Comparison of ENCODE assay signal across 2 cellular contexts in genomic region chr3:8348076-8348475, GRCh38.
TF ChIP-seq lines count a peak whose summit lies in the region.

No MANE protein-coding gene starts in this region.

TF ChIP-seq in SK-N-SH treated with all-trans-retinoic acid at 6 μM for 48 hours, 23 proteins besides CTCF, POLR2A, EP300 and RAD21:
- TF ChIP-seq PATZ1 (CRISPR knock-in tag; IDR thresholded peaks at IDR 0.05; ENCODE audit: borderline replicate concordance) (no peak), RARB (CRISPR knock-in tag; IDR thresholded peaks at IDR 0.05) (no peak), CREB5 (CRISPR knock-in tag; IDR thresholded peaks at IDR 0.05; ENCODE audit: low read depth) (no peak), ZNF8 (CRISPR knock-in tag; IDR thresholded peaks at IDR 0.05) (peak; percentile 45; the same call in 1 of the 2 replicates), OSR1 (CRISPR knock-in tag; IDR thresholded peaks at IDR 0.05) (no peak), TCF4 (CRISPR knock-in tag; IDR thresholded peaks at IDR 0.05; ENCODE audit: borderline replicate concordance) (no peak), GLIS3 (CRISPR knock-in tag; IDR thresholded peaks at IDR 0.05) (no peak), TOX (CRISPR knock-in tag; IDR thresholded peaks at IDR 0.05; ENCODE audit: borderline replicate concordance) (no peak), ESRRG (CRISPR knock-in tag; IDR thresholded peaks at IDR 0.05) (no peak)
TF ChIP-seq in SK-N-SH treated with all-trans-retinoic acid at 6 μM for 48 hours: peak in this region for 1.

TF ChIP-seq in SK-N-SH, 30 proteins besides CTCF, POLR2A, EP300 and RAD21 (continued from another document):
- TF ChIP-seq POLR2AphosphoS5 (IDR thresholded peaks at IDR 0.05; ENCODE audit: low read depth, low read length) (no peak), NFIC (IDR thresholded peaks at IDR 0.05; ENCODE audit: borderline replicate concordance) (no peak), FOXM1 (IDR thresholded peaks at IDR 0.05; ENCODE audit: low read depth) (no peak), RCOR1 (IDR thresholded peaks at IDR 0.05; ENCODE audit: low read length) (no peak), TEAD4 (IDR thresholded peaks at IDR 0.05; ENCODE audit: borderline replicate concordance, insufficient read depth) (no peak), MAX (IDR thresholded peaks at IDR 0.05; ENCODE audit: low read depth) (no peak), IRF3 (IDR thresholded peaks at IDR 0.05; ENCODE audit: low read depth, low read length) (no peak), ELF1 (IDR thresholded peaks at IDR 0.05) (no peak), MEF2A (IDR thresholded peaks at IDR 0.05; ENCODE audit: borderline replicate concordance, low read depth) (no peak), NRF1 (IDR thresholded peaks at IDR 0.05; ENCODE audit: low read depth, low read length) (no peak), RXRA (IDR thresholded peaks at IDR 0.05; ENCODE audit: borderline replicate concordance, low read depth) (no peak), SMC3 (IDR thresholded peaks at IDR 0.05; ENCODE audit: low read depth, low read length) (no peak), EZH2phosphoT487 (IDR thresholded peaks at IDR 0.05; ENCODE audit: borderline replicate concordance, low read depth) (no peak), JUND (IDR thresholded peaks at IDR 0.05) (no peak)
TF ChIP-seq in SK-N-SH: peak in this region for 0.
